Comparison of ENCODE assay signal across 1 cellular context in the genomic region with DNA sequence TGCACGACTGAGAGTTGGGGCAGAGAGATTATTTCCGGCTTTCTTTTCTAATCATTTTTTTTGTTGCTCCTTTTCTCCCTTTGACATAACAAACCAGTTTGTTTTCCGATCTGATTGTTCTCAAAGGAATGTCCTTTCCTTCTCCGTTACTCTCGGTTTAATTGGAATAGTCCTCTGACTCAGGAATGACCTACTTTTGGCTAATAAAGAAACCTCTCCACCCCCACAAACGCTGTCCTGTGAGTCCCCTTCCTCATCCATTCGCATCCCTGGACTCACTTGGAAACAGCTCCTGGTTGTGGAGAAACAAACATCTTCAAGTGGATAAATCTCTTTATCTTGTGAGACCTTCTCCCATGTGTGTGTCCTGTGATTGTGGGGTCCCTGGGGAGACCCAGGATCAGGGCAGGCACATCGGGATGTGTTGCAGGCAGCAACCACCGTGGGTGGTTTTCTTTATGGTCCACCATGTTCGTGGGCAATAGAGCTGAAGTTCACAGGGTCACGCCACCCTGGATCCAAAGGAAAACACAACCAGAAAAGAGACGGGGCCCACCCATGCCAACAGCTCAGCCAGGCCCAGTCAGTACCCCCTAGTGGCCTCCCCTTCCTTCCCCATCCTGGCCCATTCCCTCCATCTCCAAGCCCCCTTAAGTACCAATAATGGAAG.
TF ChIP-seq lines count a peak whose summit lies in the region.

No MANE protein-coding gene starts in this region.

TF ChIP-seq in SK-N-SH, 30 proteins besides CTCF, POLR2A, EP300 and RAD21 (continued from another document):
- no peak for TF ChIP-seq REST (IDR thresholded peaks at IDR 0.05; ENCODE audit: low read depth, low read length)
- TF ChIP-seq, protein P1, sequence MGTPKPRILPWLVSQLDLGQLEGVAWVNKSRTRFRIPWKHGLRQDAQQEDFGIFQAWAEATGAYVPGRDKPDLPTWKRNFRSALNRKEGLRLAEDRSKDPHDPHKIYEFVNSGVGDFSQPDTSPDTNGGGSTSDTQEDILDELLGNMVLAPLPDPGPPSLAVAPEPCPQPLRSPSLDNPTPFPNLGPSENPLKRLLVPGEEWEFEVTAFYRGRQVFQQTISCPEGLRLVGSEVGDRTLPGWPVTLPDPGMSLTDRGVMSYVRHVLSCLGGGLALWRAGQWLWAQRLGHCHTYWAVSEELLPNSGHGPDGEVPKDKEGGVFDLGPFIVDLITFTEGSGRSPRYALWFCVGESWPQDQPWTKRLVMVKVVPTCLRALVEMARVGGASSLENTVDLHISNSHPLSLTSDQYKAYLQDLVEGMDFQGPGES (IDR thresholded peaks at IDR 0.05; ENCODE audit: low read depth, low read length) = no peak
- TF ChIP-seq JUND (IDR thresholded peaks at IDR 0.05) = no peak
- no peak for TF ChIP-seq TEAD4 (IDR thresholded peaks at IDR 0.05; ENCODE audit: borderline replicate concordance, insufficient read depth)
- TF ChIP-seq, protein P2, sequence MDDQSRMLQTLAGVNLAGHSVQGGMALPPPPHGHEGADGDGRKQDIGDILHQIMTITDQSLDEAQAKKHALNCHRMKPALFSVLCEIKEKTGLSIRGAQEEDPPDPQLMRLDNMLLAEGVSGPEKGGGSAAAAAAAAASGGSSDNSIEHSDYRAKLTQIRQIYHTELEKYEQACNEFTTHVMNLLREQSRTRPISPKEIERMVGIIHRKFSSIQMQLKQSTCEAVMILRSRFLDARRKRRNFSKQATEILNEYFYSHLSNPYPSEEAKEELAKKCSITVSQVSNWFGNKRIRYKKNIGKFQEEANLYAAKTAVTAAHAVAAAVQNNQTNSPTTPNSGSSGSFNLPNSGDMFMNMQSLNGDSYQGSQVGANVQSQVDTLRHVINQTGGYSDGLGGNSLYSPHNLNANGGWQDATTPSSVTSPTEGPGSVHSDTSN (IDR thresholded peaks at IDR 0.05) = no peak
- no peak for TF ChIP-seq RCOR1 (IDR thresholded peaks at IDR 0.05; ENCODE audit: low read length)
- TF ChIP-seq, protein P3, sequence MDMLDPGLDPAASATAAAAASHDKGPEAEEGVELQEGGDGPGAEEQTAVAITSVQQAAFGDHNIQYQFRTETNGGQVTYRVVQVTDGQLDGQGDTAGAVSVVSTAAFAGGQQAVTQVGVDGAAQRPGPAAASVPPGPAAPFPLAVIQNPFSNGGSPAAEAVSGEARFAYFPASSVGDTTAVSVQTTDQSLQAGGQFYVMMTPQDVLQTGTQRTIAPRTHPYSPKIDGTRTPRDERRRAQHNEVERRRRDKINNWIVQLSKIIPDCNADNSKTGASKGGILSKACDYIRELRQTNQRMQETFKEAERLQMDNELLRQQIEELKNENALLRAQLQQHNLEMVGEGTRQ (IDR thresholded peaks at IDR 0.05; ENCODE audit: borderline replicate concordance, low read depth, low read length) = no peak
- no peak for TF ChIP-seq RFX5 (IDR thresholded peaks at IDR 0.05; ENCODE audit: low read length)
